ENCODE assay signal across 8 cellular contexts in the genomic region with DNA sequence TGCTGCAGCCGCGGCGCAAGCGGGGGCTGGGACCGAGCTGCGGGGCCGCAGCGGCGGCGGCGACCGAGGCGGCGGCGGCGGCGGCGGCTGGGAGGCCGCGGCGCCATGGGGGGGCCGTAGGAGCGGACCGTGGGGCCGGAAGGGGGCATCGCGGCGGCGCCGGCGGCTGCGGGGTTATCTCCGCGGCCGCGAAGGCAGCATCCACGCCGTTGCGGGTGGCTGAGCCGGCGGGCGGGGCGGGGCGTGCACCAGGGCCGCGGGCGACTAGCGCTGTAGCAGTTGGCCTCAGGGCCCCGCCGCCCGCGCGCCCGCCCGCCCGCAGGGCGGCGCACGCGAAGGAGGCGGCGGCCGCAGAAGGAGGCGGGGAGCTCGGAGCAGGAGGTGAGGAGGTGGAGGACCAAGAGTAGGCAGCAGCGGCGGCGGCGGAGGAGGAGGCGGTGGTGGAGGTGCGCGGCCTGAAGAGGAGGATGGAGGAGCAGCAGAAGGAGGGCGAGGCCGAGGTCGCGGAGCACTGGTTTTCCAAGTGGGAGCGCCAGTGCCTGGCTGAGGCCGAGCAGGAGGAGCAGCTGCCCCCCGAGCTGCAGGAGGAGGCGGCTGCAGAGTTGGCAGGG.
A peak's percentile ranks its signal among the peaks of the same experiment; 100 is the strongest.
DNase-seq lines count a peak whose midpoint lies in the region; ATAC-seq and TF ChIP-seq lines count a peak whose summit lies in the region.

No MANE protein-coding gene starts in this region.

- H3K4me3 ChIP-seq in fibroblast of the aortic adventitia (ENCODE audit: low read depth, low read length): peak overlapping the region; percentile 51

- DNase-seq in activated CD8-positive, alpha-beta memory T cell treated with anti-CD3 and anti-CD28 coated beads, Interleukin-2, amount 50 U/mL, for 48 hours: peak; percentile 53
- DNase-seq in fibroblast of the aortic adventitia (ENCODE audit: low read depth) (no peak), occipital lobe (lab: John Stamatoyannopoulos, UW) (peak; percentile 27), mucosa of gallbladder (ENCODE audit: low spot score) (no peak), UCSD-AML1 (lab: John Stamatoyannopoulos, UW; ENCODE audit: unreplicated experiment) (no peak)

- no peak for TF ChIP-seq CTCF in fibroblast of the aortic adventitia (IDR thresholded peaks at IDR 0.05; ENCODE audit: insufficient read depth, low read length)

- peak; percentile 77 for ATAC-seq in GM18909 (IDR thresholded peaks at IDR 0.05; ENCODE audit: poor library complexity, unreplicated experiment)
- ATAC-seq in HG03064 (IDR thresholded peaks at IDR 0.05; ENCODE audit: low read depth, unreplicated experiment): peak; percentile 76
- ATAC-seq in HG03039 (IDR thresholded peaks at IDR 0.05; ENCODE audit: unreplicated experiment): no peak

Comparison
In these comparisons a context has a peak if more than half of its experiments do, and no peak if none do; other contexts are left out.
1. DNase-seq: peak in activated CD8-positive, alpha-beta memory T cell treated with anti-CD3 and anti-CD28 coated beads, Interleukin-2, amount 50 U/mL, for 48 hours (single experiment) and occipital lobe (single experiment); none in fibroblast of the aortic adventitia (single experiment), mucosa of gallbladder (single experiment) and UCSD-AML1 (single experiment).